In the genomic region with DNA sequence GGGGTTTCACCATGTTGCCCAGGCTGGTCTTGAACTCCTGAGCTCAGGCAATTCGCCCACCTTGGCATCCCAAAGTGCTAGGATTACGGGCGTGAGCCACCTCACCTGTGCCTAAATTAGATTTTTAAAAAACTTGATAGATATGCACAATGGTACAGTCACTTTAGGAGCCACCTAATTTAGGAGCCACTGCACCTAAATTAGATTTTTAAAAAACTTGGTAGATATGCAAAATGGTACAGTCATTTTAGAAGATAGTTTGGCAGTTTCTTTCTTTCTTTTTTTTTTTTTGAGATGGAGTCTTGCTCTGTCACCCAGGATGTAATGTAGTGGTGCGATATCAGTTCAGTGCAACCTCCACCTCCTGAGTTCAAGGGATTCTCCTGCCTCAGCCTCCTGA, we compare ENCODE assay signal across 24 cellular contexts. TPM values are rescaled to one million over a fixed set of nuclear protein-coding genes. Genes with fewer than 3 reads are reported as not detected.
DNase-seq lines count a peak whose midpoint lies in the region; ATAC-seq, FAIRE-seq and TF ChIP-seq lines count a peak whose summit lies in the region.
"Had no signal": no experiment of that assay in that cellular context is flagged by ENCODE, and none has a peak within 500 bp of the region (broad histone marks: within the 10 kb centered on the region; RNA-seq: fewer than 3 reads in every experiment).

No MANE protein-coding gene starts in this region.

- SMC1A ChIA-PET in GM12878 (lab: Charles Lee; ENCODE audit: uncharacterized antibody, unreplicated experiment): interaction anchor here (0.6 kb wide), 1 partner anchor 1798 kb away, joined by 3 read pairs; no protein-coding TSS in a partner anchor

- H3K4me3 ChIP-seq in HUES48 (ENCODE audit: low read depth, low read length) (no peak overlapping the region), GM12878 (no peak overlapping the region), upper lobe of right lung (no peak overlapping the region)
- H3K4me3 ChIP-seq: GM23248, PC-9, SJCRH30 had no signal

- H3K27me3 Mint-ChIP-seq in mesothelial cell of epicardium (ENCODE audit: low read depth): no peaks in the 10 kb centered on the region

- no peaks in the 10 kb centered on the region for H3K27me3 ChIP-seq in HUES48 (ENCODE audit: control insufficient read depth, insufficient read depth, low read length)
- H3K27me3 ChIP-seq in GM12878 (replicated peaks in 1 of 2; ENCODE audit: control insufficient read depth in 2 of 2, insufficient read depth in 2 of 2, low read length in 1 of 2): no peaks in the 10 kb centered on the region
- no peaks in the 10 kb centered on the region for H3K27me3 ChIP-seq in upper lobe of right lung
- H3K27me3 ChIP-seq: SJCRH30 had no signal

- POLR2A ChIA-PET in GM12878 (lab: Charles Lee): interaction anchor here (0.7 kb wide), 1 partner anchor 195 kb away, joined by 3 read pairs; no protein-coding TSS in a partner anchor

- H3K9ac ChIP-seq in HUES48 (ENCODE audit: low read depth, low read length) (no peak overlapping the region; the same call in 1 of the 2 replicates), GM12878 (ENCODE audit: control insufficient read depth, insufficient read depth, low read length) (no peak overlapping the region)
- H3K9ac ChIP-seq: GM23248 had no signal

- H3K4me1 ChIP-seq in HUES48 (ENCODE audit: control insufficient read depth, insufficient read depth, low read length) (peaks cover 48% of the 10 kb centered on the region), GM12878 (ENCODE audit: control insufficient read depth, insufficient read depth, low read length) (no peaks in the 10 kb centered on the region), upper lobe of right lung (peaks cover 12% of the 10 kb centered on the region)

- DNase-seq in GM12878 (ENCODE audit: low read depth, low spot score) (no peak), mesothelial cell of epicardium (ENCODE audit: low spot score in 2 of 2, unreplicated experiment in 2 of 2) (no peak), upper lobe of right lung (no peak)
- DNase-seq: CD4-positive, CD25-positive, alpha-beta regulatory T cell; GM23248; HCEC 1CT; NCI-H1048; NCI-H1694; NCI-H2029 treated with DMSO at 0.1 percent for 48 hours; NCI-H446 treated with DMSO at 0.1 percent for 48 hours; NCI-H526; NCI-H82; NK-92 treated with Interleukin-12 subunit alpha and Interleukin-12 subunit beta, amount 100 ng/mL, for 24 hours; PC-9; SJCRH30 had no signal

- H3K9me3 ChIP-seq in HUES48 (ENCODE audit: control insufficient read depth, insufficient read depth, low read length): no peaks in the 10 kb centered on the region
- no peaks in the 10 kb centered on the region for H3K9me3 ChIP-seq in GM12878 (replicated peaks; ENCODE audit: control insufficient read depth, insufficient read depth, low read length)
- H3K9me3 ChIP-seq in upper lobe of right lung: no peaks in the 10 kb centered on the region
- H3K9me3 ChIP-seq: SJCRH30 had no signal

- H3K4me1 Mint-ChIP-seq in mesothelial cell of epicardium: peaks cover 46% of the 10 kb centered on the region

- H3K27ac Mint-ChIP-seq in mesothelial cell of epicardium: peak overlapping the region; percentile 47
- H3K27ac Mint-ChIP-seq: CD4-positive, CD25-positive, alpha-beta regulatory T cell had no signal

- no peak overlapping the region for H3K4me2 ChIP-seq in GM12878 (ENCODE audit: control insufficient read depth, insufficient read depth)
- H3K4me2 ChIP-seq: PC-9 had no signal

- no peak for TF ChIP-seq RAD21 in GM12878 (IDR thresholded peaks at IDR 0.05; ENCODE audit: insufficient read depth, low read depth, low read length)

- H3K27ac ChIP-seq in 22Rv1 (peak overlapping the region; percentile 95), HUES48 (ENCODE audit: low read depth, low read length) (peak overlapping the region; percentile 94), GM12878 (ENCODE audit: control insufficient read depth, insufficient read depth) (no peak overlapping the region), upper lobe of right lung (no peak overlapping the region)
- H3K27ac ChIP-seq: GM23248, PC-9, SJCRH30 had no signal

- RAD21 ChIA-PET in GM12878 (lab: Charles Lee; ENCODE audit: unreplicated experiment): no interaction called here

- no peak for TF ChIP-seq CTCF in 22Rv1 (IDR thresholded peaks at IDR 0.05)
- no peak for TF ChIP-seq CTCF in GM12878 (IDR thresholded peaks at IDR 0.05 in 2 of 3, conservative IDR thresholded peaks at IDR 0.05 in 1 of 3; ENCODE audit: control insufficient read depth in 2 of 3, extremely low read depth in 1 of 3, insufficient read depth in 1 of 3, low read depth in 3 of 3, low read length in 3 of 3)
- no peak for TF ChIP-seq CTCF in mesothelial cell of epicardium (IDR thresholded peaks at IDR 0.05; ENCODE audit: unreplicated experiment)
- no peak for TF ChIP-seq CTCF in upper lobe of right lung (IDR thresholded peaks at IDR 0.05)

- H4K20me1 ChIP-seq in GM12878 (ENCODE audit: control insufficient read depth, insufficient read depth): no peaks in the 10 kb centered on the region

- intact Hi-C loops in GM12878 (cut with micrococcal nuclease; ENCODE audit: unreplicated experiment) (no loop called here), upper lobe of right lung (cut with DNase I) (no loop called here)

- BruUV-seq in GM12878 (replicated peaks; lab: Mats Ljungman, UMichigan): no TSS peak

- no peak overlapping the region for H2AFZ ChIP-seq in GM12878 (ENCODE audit: control insufficient read depth, low read depth, low read length)
- H2AFZ ChIP-seq: GM23248, PC-9 had no signal

- H3K79me2 ChIP-seq in GM12878 (ENCODE audit: control insufficient read depth, insufficient read depth, low read length): no peaks in the 10 kb centered on the region

- in situ Hi-C loops in GM12878 (cut with MboI): no loop called here

- H3K36me3 ChIP-seq in HUES48 (ENCODE audit: control insufficient read depth, insufficient read depth, low read length) (no peaks in the 10 kb centered on the region), GM12878 (ENCODE audit: control insufficient read depth in 2 of 2, insufficient read depth in 2 of 2, low read length in 1 of 2) (no peaks in the 10 kb centered on the region), upper lobe of right lung (no peaks in the 10 kb centered on the region)
- H3K36me3 ChIP-seq: SJCRH30 had no signal

- no peak for TF ChIP-seq EP300 in GM12878 (IDR thresholded peaks at IDR 0.05; ENCODE audit: borderline replicate concordance in 1 of 2, control insufficient read depth in 1 of 2, low read depth in 2 of 2, low read length in 2 of 2)

- no peak overlapping the region for H3K4me3 Mint-ChIP-seq in mesothelial cell of epicardium
- H3K4me3 Mint-ChIP-seq: CD4-positive, CD25-positive, alpha-beta regulatory T cell had no signal

- H3K9me3 Mint-ChIP-seq in mesothelial cell of epicardium: no peaks in the 10 kb centered on the region

- no peak for ATAC-seq in GM12878
- ATAC-seq in HG02884 (IDR thresholded peaks at IDR 0.05; ENCODE audit: unreplicated experiment): no peak
- no peak for ATAC-seq in HG02970 (IDR thresholded peaks at IDR 0.05; ENCODE audit: low FRiP score, unreplicated experiment)
- no peak for ATAC-seq in upper lobe of right lung
- ATAC-seq: Right ventricle myocardium inferior, SK-N-SH treated with all-trans-retinoic acid at 6 μM for 48 hours had no signal

- no peaks in the 10 kb centered on the region for H3K36me3 Mint-ChIP-seq in mesothelial cell of epicardium
- H3K36me3 Mint-ChIP-seq: CD4-positive, CD25-positive, alpha-beta regulatory T cell had no signal

- CTCF ChIA-PET in GM12878 (lab: Yijun Ruan, JAX): interaction anchor here (1.5 kb wide), 1 partner anchor 12 kb away, joined by 4 read pairs; no protein-coding TSS in a partner anchor

- 1% methylated on average over 4 of the region's 4 CpGs for WGBS in GM12878 (ENCODE audit: insufficient coverage, insufficient replicate concordance, low lambda C conversion rate, missing lambda C conversion rate)

- no peak for FAIRE-seq in GM12878 (lab: Jason Lieb, UNC)
- FAIRE-seq: D721Med, G401.6, GM12891 had no signal

- no peak for TF ChIP-seq POLR2A in GM12878 (IDR thresholded peaks at IDR 0.05; ENCODE audit: low read depth, low read length)

TF ChIP-seq in GM12878, 131 proteins besides CTCF, POLR2A, EP300 and RAD21 (continues in another document):
- TF ChIP-seq POU2F2 (IDR thresholded peaks at IDR 0.05; ENCODE audit: borderline replicate concordance, low read depth, low read length) (0 out of 3 replicates have a peak, but pooled peaks have one; percentile 54), MEF2A (IDR thresholded peaks at IDR 0.05; ENCODE audit: insufficient read depth, low read depth, low read length) (peak; percentile 78), EZH2 (IDR thresholded peaks at IDR 0.05; ENCODE audit: borderline replicate concordance, control insufficient read depth, low read depth, low read length) (no peak)

RNA-seq across cellular contexts. Expression of a gene that starts 37.8 kb away (rescaled TPM):
- 10.2 and 16.0 TPM in 2 replicates for total RNA-seq in GM12878 (2013; cell fraction: nucleolus; rRNA removed)
- 11.2 and 11.3 TPM in 2 replicates for total RNA-seq in GM12878 (2014; rRNA removed)
- 6.2 and 7.7 TPM in 2 replicates for total RNA-seq in GM12878 (2014; rRNA removed; fragmentation: Illumina TruSeq; extraction: Trizol)
- 9.1 and 10.2 TPM in 2 replicates for total RNA-seq in GM12878 (2021)
- polyA plus RNA-seq in GM12878 (2011; ENCODE audit: low read depth): 1.9 TPM
- 6.0 and 6.5 TPM in 2 replicates for polyA plus RNA-seq in GM12878 (2011; rRNA removed)
- 5.2 and 5.8 TPM in 2 replicates for polyA plus RNA-seq in GM12878 (2011; cell fraction: cytosol; rRNA removed)
- 3.5 and 3.6 TPM in 2 replicates for polyA plus RNA-seq in GM12878 (2011; cell fraction: nucleus; rRNA removed)
- 3.1 and 4.2 TPM in 2 replicates for polyA plus RNA-seq in GM12878 (2012)
- 9.7 and 10.6 TPM in 2 replicates for polyA plus RNA-seq in GM12878 (2014; fragmentation: Illumina TruSeq; extraction: Trizol)
- 1 to 10 TPM; 3.0 TPM for polyA plus RNA-seq in GM12878 (2014; fragmentation: Nextera tagmentation; extraction: Ambion mirVana)
- 7.7 and 9.8 TPM in 2 replicates for polyA plus RNA-seq in GM12878 (2014; rRNA removed)
- 1 to 10 TPM; 7.5 to 8.6 TPM for polyA plus RNA-seq in GM12878 (2016; fragmentation: Nextera tagmentation; extraction: Ambion mirVana)
- polyA minus RNA-seq in GM12878 (2011; rRNA and poly(A)+ RNA removed): 6.6 and 7.5 TPM in 2 replicates
- polyA minus RNA-seq in GM12878 (2011; cell fraction: cytosol; rRNA and poly(A)+ RNA removed): 1.7 and 1.8 TPM in 2 replicates
- polyA minus RNA-seq in GM12878 (2011; cell fraction: nucleus; rRNA and poly(A)+ RNA removed): 5.0 and 7.0 TPM in 2 replicates
- 27.6 to 31.8 TPM (median 30.5 TPM) in 3 replicates for total RNA-seq in mesothelial cell of epicardium
- 56.1 TPM for total RNA-seq in upper lobe of right lung

Comparison
In these comparisons a context has a peak if more than half of its experiments do, and no peak if none do; other contexts are left out.
1. H3K27ac ChIP-seq: peak in 22Rv1 (single experiment) and HUES48 (single experiment); none in GM12878 (single experiment) and upper lobe of right lung (single experiment).